In the genomic region with DNA sequence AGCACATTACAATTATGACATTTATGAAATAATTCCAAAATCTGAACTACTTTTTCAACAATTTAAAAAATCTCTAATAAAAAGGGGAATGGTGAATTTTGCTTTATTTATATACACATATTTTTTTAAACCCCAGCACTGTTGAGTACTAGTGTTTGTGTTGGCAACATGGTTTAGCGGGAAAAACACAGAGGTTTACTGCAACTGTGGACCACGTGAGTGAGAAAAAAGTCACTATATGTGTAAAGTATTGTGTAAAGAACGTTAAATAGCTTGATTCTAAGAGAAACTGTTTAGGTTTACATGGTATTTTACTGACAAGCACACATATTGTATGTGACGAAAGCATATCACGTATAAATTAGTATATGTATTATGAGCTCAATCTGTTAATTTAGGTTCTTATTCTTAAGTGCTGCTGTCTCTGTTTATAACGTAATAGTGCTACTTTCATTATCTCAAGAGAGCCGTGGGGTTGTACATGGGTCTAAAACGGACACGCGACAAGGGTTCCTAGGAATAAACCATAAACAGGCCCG, we compare ENCODE assay signal across 8 cellular contexts. TPM values are rescaled to one million over a fixed set of nuclear protein-coding genes. Genes with fewer than 3 reads are reported as not detected.
DNase-seq lines count a peak whose midpoint lies in the region; ATAC-seq and TF ChIP-seq lines count a peak whose summit lies in the region.

No MANE protein-coding gene starts in this region.

- peaks cover 26% of the 10 kb centered on the region for H3K36me3 Mint-ChIP-seq in Calu3 (ENCODE audit: insufficient read depth, unreplicated experiment)
- H3K36me3 Mint-ChIP-seq in MCF 10A (ENCODE audit: insufficient read depth, unreplicated experiment) = peaks cover 20% of the 10 kb centered on the region

- no peaks in the 10 kb centered on the region for H3K27me3 ChIP-seq in Karpas-422 (ENCODE audit: low read length)

- H3K9me3 ChIP-seq in Karpas-422 (ENCODE audit: low read length) (no peaks in the 10 kb centered on the region), mucosa of descending colon (no peaks in the 10 kb centered on the region)

- no peaks in the 10 kb centered on the region for H3K4me1 Mint-ChIP-seq in Calu3 (ENCODE audit: low read depth, unreplicated experiment)
- H3K4me1 Mint-ChIP-seq in MCF 10A (ENCODE audit: insufficient read depth, unreplicated experiment) = no peaks in the 10 kb centered on the region

- H3K9ac ChIP-seq in Karpas-422 (ENCODE audit: low read length) = peak overlapping the region; percentile 85

- TF ChIP-seq CTCF in Calu3 (IDR thresholded peaks at IDR 0.05; ENCODE audit: unreplicated experiment) = no peak
- TF ChIP-seq CTCF in MCF 10A (IDR thresholded peaks at IDR 0.05; ENCODE audit: unreplicated experiment) = no peak
- TF ChIP-seq CTCF in mucosa of descending colon (IDR thresholded peaks at IDR 0.05) = no peak

- H3K9me2 ChIP-seq in Karpas-422 (replicated peaks; ENCODE audit: insufficient read depth, low read length) = no peaks in the 10 kb centered on the region

- H3K4me1 ChIP-seq in Karpas-422 (ENCODE audit: low read length) (peaks cover 27% of the 10 kb centered on the region), mucosa of descending colon (ENCODE audit: low read depth) (peaks cover 14% of the 10 kb centered on the region)

- no peak for DNase-seq in Calu3
- no peak for DNase-seq in Karpas-422
- DNase-seq in MCF 10A (ENCODE audit: unreplicated experiment) = no peak
- no peak for DNase-seq in mucosa of descending colon
- DNase-seq in OCI-M1 (lab: John Stamatoyannopoulos, UW) = no peak
- no peak for DNase-seq in A172 (ENCODE audit: low spot score)

- H3K4me3 Mint-ChIP-seq in Calu3 (ENCODE audit: low read depth, unreplicated experiment) (peak overlapping the region; percentile 98), MCF 10A (ENCODE audit: unreplicated experiment) (peak overlapping the region; percentile 99)

- ATAC-seq in mucosa of descending colon (no peak), esophagus mucosa (no peak), HG02798 (IDR thresholded peaks at IDR 0.05; ENCODE audit: poor library complexity, unreplicated experiment) (no peak)

- H4K20me1 ChIP-seq in Karpas-422 (ENCODE audit: insufficient read depth, low read depth, low read length) = no peaks in the 10 kb centered on the region

- peak overlapping the region; percentile 87 for H3K4me3 ChIP-seq in Karpas-422 (ENCODE audit: low read length)
- peak overlapping the region; percentile 89 for H3K4me3 ChIP-seq in mucosa of descending colon

- H3K27ac Mint-ChIP-seq in Calu3 (ENCODE audit: unreplicated experiment) = peak overlapping the region; percentile 81
- peak overlapping the region; percentile 90 for H3K27ac Mint-ChIP-seq in MCF 10A (ENCODE audit: low read depth, unreplicated experiment)

- H3K36me3 ChIP-seq in Karpas-422 (ENCODE audit: insufficient read depth, low read length) (no peaks in the 10 kb centered on the region; the same call in 1 of the 2 replicates), mucosa of descending colon (ENCODE audit: low read depth) (no peaks in the 10 kb centered on the region)

- BruUV-seq in Calu3 (replicated peaks; lab: Mats Ljungman, UMichigan) (TSS peak; percentile 69), MCF 10A (replicated peaks; lab: Mats Ljungman, UMichigan) (TSS peak; percentile 64)

- peak overlapping the region; percentile 69 for H2AFZ ChIP-seq in Karpas-422 (ENCODE audit: low read length)

- H3K9me3 Mint-ChIP-seq in Calu3 (ENCODE audit: low read depth, unreplicated experiment) (no peaks in the 10 kb centered on the region), MCF 10A (ENCODE audit: unreplicated experiment) (no peaks in the 10 kb centered on the region)

- H3K27ac ChIP-seq in Karpas-422 (ENCODE audit: low read length) = peak overlapping the region; percentile 64; the same call in 1 of the 2 replicates

- H3K27me3 Mint-ChIP-seq in Calu3 (ENCODE audit: unreplicated experiment) (no peaks in the 10 kb centered on the region), MCF 10A (ENCODE audit: insufficient read depth, unreplicated experiment) (no peaks in the 10 kb centered on the region)

- CTCF ChIA-PET in Calu3 (lab: Charles Lee) = no interaction called here
- CTCF ChIA-PET in MCF 10A (lab: Yijun Ruan, JAX) = interaction anchor here (0.6 to 2.7 kb wide), 6 partner anchors 10 to 1012 kb away, joined by 3 to 15 read pairs (median 4); no protein-coding TSS in a partner anchor

- intact Hi-C loops in Calu3 (cut with micrococcal nuclease; ENCODE audit: unreplicated experiment) = loop anchor here (5.0 kb wide), 1 partner anchor 302 kb away; no protein-coding TSS in a partner anchor
- intact Hi-C loops in MCF 10A (cut with micrococcal nuclease) = loop anchor here (5.0 kb wide), 1 partner anchor 122 kb away; no protein-coding TSS in a partner anchor
- intact Hi-C loops in mucosa of descending colon (cut with DNase I, micrococcal nuclease) = no loop called here

- POLR2A ChIA-PET in MCF 10A (lab: Yijun Ruan, JAX) = interaction anchor here (0.5 to 3.7 kb wide), 21 partner anchors 11 to 1362 kb away, joined by 3 to 52 read pairs (median 5); a partner anchor contains a TSS

- peaks cover 55% of the 10 kb centered on the region for H3K79me2 ChIP-seq in Karpas-422 (ENCODE audit: low read length)

- H3K4me2 ChIP-seq in Karpas-422 (ENCODE audit: low read depth, low read length, poor library complexity, severe bottlenecking) = peak overlapping the region; percentile 93

RNA-seq across cellular contexts. Expression of a gene that starts 0.6 kb away (rescaled TPM):
- 17.5 and 25.9 TPM in 2 replicates for total RNA-seq in Calu3 (2022)
- 6.3 and 34.2 TPM in 2 replicates for total RNA-seq in Karpas-422 (2014; rRNA removed; shearing (Covaris generic); ENCODE audit: low replicate concordance)
- total RNA-seq in MCF 10A (2022) = 5.9 and 16.4 TPM in 2 replicates
- 1 to 10 TPM; 1.3 to 7.2 (median 2.4) TPM for total RNA-seq in mucosa of descending colon
- total RNA-seq in esophagus mucosa = 7.7 TPM
- 24.4 and 28.6 TPM in 2 replicates for total RNA-seq in A172 (2014; rRNA removed; shearing (Covaris generic))

RNA-seq across cellular contexts. Expression of a gene that starts 0.7 kb away (rescaled TPM):
- 15.1 and 15.2 TPM in 2 replicates for total RNA-seq in Calu3 (2022)
- 31.8 and 35.2 TPM in 2 replicates for total RNA-seq in Karpas-422 (2014; rRNA removed; shearing (Covaris generic); ENCODE audit: low replicate concordance)
- 16.8 and 20.8 TPM in 2 replicates for total RNA-seq in MCF 10A (2022)
- total RNA-seq in mucosa of descending colon = 10 to 100 TPM; 11.9 to 16.1 (median 13.8) TPM
- total RNA-seq in esophagus mucosa = 14.0 TPM
- 22.0 and 26.3 TPM in 2 replicates for total RNA-seq in A172 (2014; rRNA removed; shearing (Covaris generic))

RNA-seq across cellular contexts. Expression of a gene that starts 35.8 kb away (rescaled TPM):
- total RNA-seq in Calu3 (2022) (189 and 199 TPM in 2 replicates), MCF 10A (2022) (213 and 262 TPM in 2 replicates), mucosa of descending colon (100 to 1,000 TPM; 205 to 221 (median 211) TPM), esophagus mucosa (180 TPM)
- total RNA-seq in Karpas-422 (2014; rRNA removed; shearing (Covaris generic); ENCODE audit: low replicate concordance) = 85.4 and 112 TPM in 2 replicates
- total RNA-seq in A172 (2014; rRNA removed; shearing (Covaris generic)) = 82.3 and 133 TPM in 2 replicates

Comparison
In these comparisons a context has a peak if more than half of its experiments do, and no peak if none do; other contexts are left out.
1. intact Hi-C loops: an anchor here in Calu3 (5.0 kb wide) and MCF 10A (5.0 kb wide); none called in mucosa of descending colon.